ENCODE assay signal across 15 cellular contexts in the genomic region with DNA sequence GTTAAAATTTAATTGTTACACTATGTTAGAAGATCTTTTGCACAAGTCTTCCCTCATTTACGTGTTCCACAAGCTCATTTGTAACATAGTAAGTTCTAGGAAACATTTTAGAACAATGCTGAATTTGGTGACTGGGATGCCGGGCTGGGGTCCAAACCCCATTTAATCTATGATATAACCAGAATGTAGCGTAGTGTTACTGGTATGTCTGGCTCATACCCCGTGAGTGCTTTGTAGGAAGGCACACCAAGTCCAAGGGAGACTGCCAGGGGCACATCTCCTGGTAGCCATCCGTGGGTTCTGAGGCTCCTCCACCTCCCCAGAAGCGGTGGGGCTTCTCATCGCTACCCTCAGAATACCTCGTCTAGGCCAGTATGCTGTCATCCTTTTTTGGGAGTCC. TPM values are rescaled to one million over a fixed set of nuclear protein-coding genes. Genes with fewer than 3 reads are reported as not detected.
"Had no signal": no experiment of that assay in that cellular context is flagged by ENCODE, and none has a peak within 500 bp of the region (broad histone marks: within the 10 kb centered on the region; RNA-seq: fewer than 3 reads in every experiment).

No MANE protein-coding gene starts in this region.

- H3K4me2 ChIP-seq: neural progenitor cell had no signal

- H3K27me3 ChIP-seq: ascending aorta, foreskin keratinocyte, left lung, neural progenitor cell, stomach had no signal

- H3K9me3 ChIP-seq: ascending aorta, left lung, stomach had no signal

- DNase-seq: activated CD4-positive, alpha-beta T cell treated with anti-CD3 and anti-CD28 coated beads, Interleukin-2, amount 10 ng/mL, durations not matched to agents 7 days and 5 days; activated CD8-positive, alpha-beta memory T cell treated with anti-CD3 and anti-CD28 coated beads, Interleukin-2, amount 50 U/mL, for 48 hours; activated effector memory CD4-positive, alpha-beta T cell treated with anti-CD3 and anti-CD28 coated beads, Interleukin-2, amount 50 U/mL, for 16 hours; activated T-cell treated with anti-CD3 and anti-CD28 coated beads, Interleukin-2, amount 50 U/mL, for 72 hours; effector CD8-positive, alpha-beta T cell; foreskin keratinocyte; glutamatergic neuron; left lung; stimulated activated CD4-positive, alpha-beta T cell treated with anti-CD3 and anti-CD28 coated beads, Interleukin-4, amount 100 ng/mL, for 24 hours; stomach had no signal

- H2AFZ ChIP-seq: neural progenitor cell had no signal

- ATAC-seq: activated T-cell treated with anti-CD3 and anti-CD28 coated beads, Interleukin-2, amount 50 U/mL, for 72 hours; esophagus mucosa; foreskin keratinocyte; left lung; sciatic nerve; stimulated activated effector memory CD8-positive, alpha-beta T cell treated with anti-CD3 and anti-CD28 coated beads, Interleukin-12 subunit alpha, Interleukin-12 subunit beta, amount 100 ng/mL, for 72 hours had no signal

- H3K36me3 ChIP-seq: ascending aorta, left lung, neural progenitor cell, stomach had no signal

- H3K9ac ChIP-seq: neural progenitor cell had no signal

- H3K4me1 ChIP-seq: ascending aorta, foreskin keratinocyte, neural progenitor cell had no signal

- H3K27ac ChIP-seq: foreskin keratinocyte, left lung, neural progenitor cell, stomach had no signal

- H3K4me3 ChIP-seq: ascending aorta, left lung, neural progenitor cell, stomach had no signal

RNA-seq across cellular contexts. Expression of gene TMEM236, which starts 21.3 kb away (rescaled TPM):
- total RNA-seq: ascending aorta had no signal
- polyA plus RNA-seq: foreskin keratinocyte had no signal
